Comparison of ENCODE assay signal across 1 cellular context in the genomic region with DNA sequence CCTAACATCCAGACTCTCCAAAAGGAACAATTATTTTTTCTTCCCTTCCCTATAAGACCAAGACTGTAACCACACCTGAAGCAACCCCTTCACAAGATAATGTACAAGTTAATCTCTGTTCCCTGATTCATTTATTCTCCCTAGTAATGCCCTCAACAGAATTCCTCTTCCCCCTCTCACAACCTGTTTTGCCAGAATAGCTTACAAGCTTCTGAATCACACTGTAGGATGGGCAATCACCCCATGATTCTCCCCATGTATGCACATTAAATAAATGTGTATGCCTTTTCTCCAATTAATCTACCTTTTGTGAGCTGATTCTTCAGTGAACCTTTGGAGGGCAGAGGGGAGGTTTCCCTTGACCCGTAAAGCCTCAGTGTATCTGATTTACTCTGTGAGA.
TF ChIP-seq lines count a peak whose summit lies in the region.

No MANE protein-coding gene starts in this region.

TF ChIP-seq in HEK293, 187 proteins besides CTCF, POLR2A, EP300 and RAD21:
- TF ChIP-seq, protein P1, sequence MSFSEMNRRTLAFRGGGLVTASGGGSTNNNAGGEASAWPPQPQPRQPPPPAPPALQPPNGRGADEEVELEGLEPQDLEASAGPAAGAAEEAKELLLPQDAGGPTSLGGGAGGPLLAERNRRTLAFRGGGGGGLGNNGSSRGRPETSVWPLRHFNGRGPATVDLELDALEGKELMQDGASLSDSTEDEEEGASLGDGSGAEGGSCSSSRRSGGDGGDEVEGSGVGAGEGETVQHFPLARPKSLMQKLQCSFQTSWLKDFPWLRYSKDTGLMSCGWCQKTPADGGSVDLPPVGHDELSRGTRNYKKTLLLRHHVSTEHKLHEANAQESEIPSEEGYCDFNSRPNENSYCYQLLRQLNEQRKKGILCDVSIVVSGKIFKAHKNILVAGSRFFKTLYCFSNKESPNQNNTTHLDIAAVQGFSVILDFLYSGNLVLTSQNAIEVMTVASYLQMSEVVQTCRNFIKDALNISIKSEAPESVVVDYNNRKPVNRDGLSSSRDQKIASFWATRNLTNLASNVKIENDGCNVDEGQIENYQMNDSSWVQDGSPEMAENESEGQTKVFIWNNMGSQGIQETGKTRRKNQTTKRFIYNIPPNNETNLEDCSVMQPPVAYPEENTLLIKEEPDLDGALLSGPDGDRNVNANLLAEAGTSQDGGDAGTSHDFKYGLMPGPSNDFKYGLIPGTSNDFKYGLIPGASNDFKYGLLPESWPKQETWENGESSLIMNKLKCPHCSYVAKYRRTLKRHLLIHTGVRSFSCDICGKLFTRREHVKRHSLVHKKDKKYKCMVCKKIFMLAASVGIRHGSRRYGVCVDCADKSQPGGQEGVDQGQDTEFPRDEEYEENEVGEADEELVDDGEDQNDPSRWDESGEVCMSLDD (tag by site-specific recombination; IDR thresholded peaks at IDR 0.05): no peak
- TF ChIP-seq ZNF660 (tag by site-specific recombination; IDR thresholded peaks at IDR 0.05): peak; percentile 86
